In the genomic region with DNA sequence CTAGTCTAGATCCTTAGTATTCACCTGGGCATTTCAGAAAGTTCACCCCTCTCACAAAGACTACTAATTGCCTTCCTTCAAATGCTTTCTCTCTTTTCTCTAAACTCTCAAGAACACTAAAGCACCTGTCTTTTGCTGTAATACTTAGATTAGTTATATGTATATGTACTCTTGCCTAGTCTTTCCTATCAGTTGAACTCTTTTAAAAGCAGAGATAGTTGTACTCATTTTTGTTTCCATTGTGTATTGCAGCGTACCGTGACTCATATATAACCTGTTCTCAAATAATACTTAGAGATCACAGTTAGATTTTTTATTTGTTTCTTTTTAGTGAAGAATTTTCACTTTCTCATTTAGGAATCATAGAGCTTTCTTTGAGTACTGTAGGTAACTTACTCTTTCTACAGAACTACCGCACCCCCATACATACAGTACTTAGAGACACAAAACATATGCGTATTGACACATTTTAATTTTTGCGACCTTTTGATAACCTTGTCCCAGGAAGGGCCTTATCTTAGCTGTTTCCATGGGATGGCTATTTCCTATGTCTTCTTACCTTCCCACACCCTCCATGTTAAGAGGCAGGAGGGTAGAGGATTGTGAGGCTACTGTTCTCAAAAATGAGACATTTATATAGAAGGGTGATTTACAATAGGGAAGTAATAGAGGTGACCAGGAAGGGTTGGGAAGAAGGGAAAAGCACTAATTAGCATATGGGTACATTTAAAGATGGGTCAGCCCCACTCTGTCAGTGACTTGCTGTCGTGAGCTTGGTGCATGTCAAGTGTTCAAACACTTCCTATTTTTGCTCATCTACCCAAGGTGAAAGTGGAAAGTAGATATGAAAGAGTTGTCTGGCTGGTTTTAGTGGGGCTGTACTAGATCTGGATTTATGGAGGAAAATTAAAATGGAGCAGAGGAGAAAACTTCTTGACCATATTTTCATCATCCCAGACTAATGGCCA, we compare ENCODE assay signal across 20 cellular contexts.
"Had no signal": no experiment of that assay in that cellular context is flagged by ENCODE, and none has a peak within 500 bp of the region (broad histone marks: within the 10 kb centered on the region; RNA-seq: fewer than 3 reads in every experiment).

No MANE protein-coding gene starts in this region.

- ATAC-seq: left lung, psoas muscle, right lobe of liver had no signal

- H3K27ac ChIP-seq: brain microvascular endothelial cell, coronary artery, left lung, psoas muscle, right lobe of liver, testis, upper lobe of left lung, VCaP had no signal

- H3K27me3 ChIP-seq: brain microvascular endothelial cell, left lung, right lobe of liver, testis, upper lobe of left lung had no signal

- DNase-seq: activated CD4-positive, alpha-beta T cell treated with anti-CD3 and anti-CD28 coated beads for 1 hour; activated CD4-positive, alpha-beta T cell treated with anti-CD3 and anti-CD28 coated beads, Interleukin-2, amount 50 U/mL, for 48 hours; activated naive CD4-positive, alpha-beta T cell treated with Interleukin-2 at 50 U/mL for 16 hours; activated T-cell treated with anti-CD3 and anti-CD28 coated beads for 4 hours; aorta; brain microvascular endothelial cell; erythroblast; foreskin melanocyte; glutamatergic neuron; left lung; psoas muscle; right lobe of liver; small intestine; stimulated activated CD4-positive, alpha-beta T cell treated with anti-CD3 and anti-CD28 coated beads, Interleukin-4, amount 100 ng/mL, for 1 hour; SW 1271; testis; upper lobe of left lung had no signal

- H3K9me3 ChIP-seq: left lung, psoas muscle, right lobe of liver, testis, upper lobe of left lung had no signal

- H3K4me3 ChIP-seq: coronary artery, left lung, psoas muscle, right lobe of liver, testis, upper lobe of left lung had no signal

- H3K36me3 ChIP-seq: brain microvascular endothelial cell, left lung, right lobe of liver, upper lobe of left lung had no signal

- H3K9me3 Mint-ChIP-seq: activated T-helper 2 cell treated with anti-CD3 and anti-CD28 coated beads, Interferon-gamma antibody, Interleukin-2, Interleukin-4, amounts not matched to agents 10 μg/mL and 5 μg/mL and 100 μg/mL, durations not matched to agents 14 hours and 24 hours and 36 hours had no signal

- H3K4me1 ChIP-seq: left lung, psoas muscle, testis, upper lobe of left lung had no signal

- H3K27ac Mint-ChIP-seq: activated T-helper 2 cell treated with anti-CD3 and anti-CD28 coated beads, Interferon-gamma antibody, Interleukin-2, Interleukin-4, amounts not matched to agents 10 μg/mL and 5 μg/mL and 100 μg/mL, durations not matched to agents 14 hours and 24 hours and 36 hours had no signal
